29 cellular contexts compared by ENCODE assay signal in genomic region chr18:36031407-36031806, GRCh38. TPM values are rescaled to one million over a fixed set of nuclear protein-coding genes. Genes with fewer than 3 reads are reported as not detected.
DNase-seq lines count a peak whose midpoint lies in the region; ATAC-seq, FAIRE-seq and TF ChIP-seq lines count a peak whose summit lies in the region.
"Had no signal": no experiment of that assay in that cellular context is flagged by ENCODE, and none has a peak within 500 bp of the region (broad histone marks: within the 10 kb centered on the region; RNA-seq: fewer than 3 reads in every experiment).

No MANE protein-coding gene starts in this region.

- peaks cover 5% of the 10 kb centered on the region for H3K36me3 Mint-ChIP-seq in activated naive CD8-positive, alpha-beta T cell
- peaks cover 15% of the 10 kb centered on the region for H3K36me3 Mint-ChIP-seq in activated naive CD8-positive, alpha-beta T cell treated with anti-CD3 and anti-CD28 coated beads, Interleukin-2, amount 50 U/mL, for 24 hours (ENCODE audit: low read depth)
- H3K36me3 Mint-ChIP-seq in activated T-helper 17 cell treated with anti-CD3 and anti-CD28 coated beads, Interleukin-2, amount 50 U/mL, for 72 hours (ENCODE audit: low read depth): peaks cover 53% of the 10 kb centered on the region
- peaks cover 14 to 33% of the 10 kb centered on the region in 2 donors for H3K36me3 Mint-ChIP-seq in stimulated activated naive B cell treated with anti-CD40 and anti-IgM and Interleukin-4, amounts not matched to agents 10 μg/mL and 1 μg/mL and 100 μg/mL, for 72 hours

- no peak overlapping the region for H3K9ac ChIP-seq in kidney (ENCODE audit: low read length in 2 of 2)

- no peak overlapping the region for H3K27ac ChIP-seq in kidney (ENCODE audit: low read depth in 2 of 2, low read length in 2 of 2)
- H3K27ac ChIP-seq: A549, ascending aorta, dorsolateral prefrontal cortex, ovary, Peyer's patch, thoracic aorta, vagina had no signal

- no peak for ATAC-seq in activated naive CD8-positive, alpha-beta T cell treated with anti-CD3 and anti-CD28 coated beads, Interleukin-2, amount 50 U/mL, for 24 hours
- no peak for ATAC-seq in activated T-helper 17 cell treated with anti-CD3 and anti-CD28 coated beads, Interleukin-2, amount 50 U/mL, for 72 hours (replicated peaks)
- peak; percentile 72 to 79 for ATAC-seq in stimulated activated naive B cell treated with anti-CD40 and anti-IgM and Interleukin-4, amounts not matched to agents 10 μg/mL and 1 μg/mL and 100 μg/mL, for 72 hours (replicated peaks)
- ATAC-seq: A549; activated T-cell treated with anti-CD3 and anti-CD28 coated beads, Interleukin-2, amount 50 U/mL, for 72 hours; left cardiac atrium; right cardiac atrium; stimulated activated naive CD8-positive, alpha-beta T cell treated with anti-CD3 and anti-CD28 coated beads, Interleukin-15, Interleukin-2, amounts not matched to agents 100 U/mL and 50 U/mL, for 24 hours; T-cell had no signal

- peaks cover 0 to 3% of the 10 kb centered on the region in 2 donors for H3K36me3 ChIP-seq in kidney (ENCODE audit: control insufficient read depth in 1 of 2, insufficient read depth in 2 of 2, low read length in 2 of 2)
- H3K36me3 ChIP-seq: ovary, thoracic aorta had no signal

- intact Hi-C loops in kidney (cut with DNase I): no loop called here

- no peaks in the 10 kb centered on the region for H3K27me3 Mint-ChIP-seq in activated naive CD8-positive, alpha-beta T cell
- H3K27me3 Mint-ChIP-seq in activated naive CD8-positive, alpha-beta T cell treated with anti-CD3 and anti-CD28 coated beads, Interleukin-2, amount 50 U/mL, for 24 hours: no peaks in the 10 kb centered on the region
- H3K27me3 Mint-ChIP-seq in activated T-helper 17 cell treated with anti-CD3 and anti-CD28 coated beads, Interleukin-2, amount 50 U/mL, for 72 hours: no peaks in the 10 kb centered on the region
- H3K27me3 Mint-ChIP-seq in stimulated activated naive B cell treated with anti-CD40 and anti-IgM and Interleukin-4, amounts not matched to agents 10 μg/mL and 1 μg/mL and 100 μg/mL, for 72 hours: no peaks in the 10 kb centered on the region
- H3K27me3 Mint-ChIP-seq: activated naive CD4-positive, alpha-beta T cell treated with anti-CD3 and anti-CD28 coated beads, Interleukin-2, amount 10 ng/mL, durations not matched to agents 7 days and 5 days; T-cell had no signal

- peaks cover 0 to 4% of the 10 kb centered on the region in 2 donors for H3K4me1 ChIP-seq in kidney (ENCODE audit: control insufficient read depth in 1 of 2, insufficient read depth in 1 of 2, low read depth in 1 of 2, low read length in 2 of 2)
- H3K4me1 ChIP-seq: ascending aorta, Peyer's patch had no signal

- TF ChIP-seq CTCF in kidney (IDR thresholded peaks at IDR 0.05; ENCODE audit: borderline replicate concordance, extremely low read depth, insufficient read depth): no peak

- peak overlapping the region; percentile 46 for H3K27ac Mint-ChIP-seq in activated naive CD8-positive, alpha-beta T cell
- no peak overlapping the region for H3K27ac Mint-ChIP-seq in activated naive CD8-positive, alpha-beta T cell treated with anti-CD3 and anti-CD28 coated beads, Interleukin-2, amount 50 U/mL, for 24 hours
- H3K27ac Mint-ChIP-seq in activated T-helper 17 cell treated with anti-CD3 and anti-CD28 coated beads, Interleukin-2, amount 50 U/mL, for 72 hours: peak overlapping the region; percentile 0
- H3K27ac Mint-ChIP-seq in stimulated activated naive B cell treated with anti-CD40 and anti-IgM and Interleukin-4, amounts not matched to agents 10 μg/mL and 1 μg/mL and 100 μg/mL, for 72 hours: peak overlapping the region; percentile 74
- H3K27ac Mint-ChIP-seq: activated naive CD4-positive, alpha-beta T cell treated with anti-CD3 and anti-CD28 coated beads, Interleukin-2, amount 10 ng/mL, durations not matched to agents 7 days and 5 days; activated T-cell treated with anti-CD3 and anti-CD28 coated beads, Interleukin-2, amount 50 U/mL, for 72 hours had no signal

- peaks cover 34% of the 10 kb centered on the region for H3K4me1 Mint-ChIP-seq in activated naive CD8-positive, alpha-beta T cell (ENCODE audit: low read depth)
- H3K4me1 Mint-ChIP-seq in activated naive CD8-positive, alpha-beta T cell treated with anti-CD3 and anti-CD28 coated beads, Interleukin-2, amount 50 U/mL, for 24 hours: peaks cover 24% of the 10 kb centered on the region
- H3K4me1 Mint-ChIP-seq in activated T-helper 17 cell treated with anti-CD3 and anti-CD28 coated beads, Interleukin-2, amount 50 U/mL, for 72 hours: peaks cover 12% of the 10 kb centered on the region
- H3K4me1 Mint-ChIP-seq in stimulated activated naive B cell treated with anti-CD40 and anti-IgM and Interleukin-4, amounts not matched to agents 10 μg/mL and 1 μg/mL and 100 μg/mL, for 72 hours: peaks cover 24 to 38% of the 10 kb centered on the region in 2 donors

- DNase-seq in activated naive CD8-positive, alpha-beta T cell treated with anti-CD3 and anti-CD28 coated beads, Interleukin-2, amount 50 U/mL, for 24 hours: no peak
- DNase-seq in NOMO-1 treated with dmso at 0.1 percent for 144 hours (lab: John Stamatoyannopoulos, UW; ENCODE audit: unreplicated experiment) (peak; percentile 3), kidney (no peak), COLO668 (lab: John Stamatoyannopoulos, UW; ENCODE audit: unreplicated experiment) (no peak), DMS153 (lab: John Stamatoyannopoulos, UW) (no peak)
- no peak for DNase-seq in stimulated activated naive B cell treated with anti-CD40 and anti-IgM and Interleukin-4, amounts not matched to agents 10 μg/mL and 1 μg/mL and 100 μg/mL, for 72 hours
- DNase-seq: activated CD4-positive, alpha-beta T cell treated with anti-CD3 and anti-CD28 coated beads for 4 hours; activated CD8-positive, alpha-beta memory T cell treated with anti-CD3 and anti-CD28 coated beads for 24 hours; activated naive CD4-positive, alpha-beta T cell treated with anti-CD3 and anti-CD28 coated beads, Interleukin-2, amount 10 ng/mL, durations not matched to agents 7 days and 5 days; activated T-cell treated with anti-CD3 and anti-CD28 coated beads, Interleukin-2, amount 50 U/mL, for 72 hours; dorsolateral prefrontal cortex; glutamatergic neuron; IMR-90; left cardiac atrium; NCI-H1417 treated with DMSO at 0.1 percent for 48 hours; NCI-H446; ovary; Peyer's patch; right cardiac atrium; stimulated activated CD4-positive, alpha-beta T cell treated with anti-CD3 and anti-CD28 coated beads, Interleukin-4, amount 100 ng/mL, for 1 hour; stimulated activated naive CD8-positive, alpha-beta T cell treated with anti-CD3 and anti-CD28 coated beads, Interleukin-15, Interleukin-2, amounts not matched to agents 100 U/mL and 50 U/mL, for 24 hours; T-cell had no signal

- H3K4me3 ChIP-seq in kidney (ENCODE audit: low read length in 2 of 2): no peak overlapping the region
- H3K4me3 ChIP-seq: A549, ascending aorta, dorsolateral prefrontal cortex, ovary, Peyer's patch, thoracic aorta, vagina had no signal

- no peaks in the 10 kb centered on the region for H3K9me3 Mint-ChIP-seq in activated naive CD8-positive, alpha-beta T cell (ENCODE audit: low read depth)
- no peaks in the 10 kb centered on the region for H3K9me3 Mint-ChIP-seq in activated naive CD8-positive, alpha-beta T cell treated with anti-CD3 and anti-CD28 coated beads, Interleukin-2, amount 50 U/mL, for 24 hours
- no peaks in the 10 kb centered on the region for H3K9me3 Mint-ChIP-seq in activated T-helper 17 cell treated with anti-CD3 and anti-CD28 coated beads, Interleukin-2, amount 50 U/mL, for 72 hours
- no peaks in the 10 kb centered on the region for H3K9me3 Mint-ChIP-seq in stimulated activated naive B cell treated with anti-CD40 and anti-IgM and Interleukin-4, amounts not matched to agents 10 μg/mL and 1 μg/mL and 100 μg/mL, for 72 hours
- H3K9me3 Mint-ChIP-seq: activated naive CD4-positive, alpha-beta T cell treated with anti-CD3 and anti-CD28 coated beads, Interleukin-2, amount 10 ng/mL, durations not matched to agents 7 days and 5 days; activated T-cell treated with anti-CD3 and anti-CD28 coated beads, Interleukin-2, amount 50 U/mL, for 72 hours; T-cell had no signal

- H3K4me3 Mint-ChIP-seq in activated naive CD8-positive, alpha-beta T cell: no peak overlapping the region
- no peak overlapping the region for H3K4me3 Mint-ChIP-seq in activated naive CD8-positive, alpha-beta T cell treated with anti-CD3 and anti-CD28 coated beads, Interleukin-2, amount 50 U/mL, for 24 hours
- H3K4me3 Mint-ChIP-seq in activated T-helper 17 cell treated with anti-CD3 and anti-CD28 coated beads, Interleukin-2, amount 50 U/mL, for 72 hours: no peak overlapping the region
- peak overlapping the region; percentile 9 to 63 for H3K4me3 Mint-ChIP-seq in stimulated activated naive B cell treated with anti-CD40 and anti-IgM and Interleukin-4, amounts not matched to agents 10 μg/mL and 1 μg/mL and 100 μg/mL, for 72 hours
- H3K4me3 Mint-ChIP-seq: activated naive CD4-positive, alpha-beta T cell treated with anti-CD3 and anti-CD28 coated beads, Interleukin-2, amount 10 ng/mL, durations not matched to agents 7 days and 5 days; activated T-cell treated with anti-CD3 and anti-CD28 coated beads, Interleukin-2, amount 50 U/mL, for 72 hours; T-cell had no signal

- FAIRE-seq in kidney (lab: Jason Lieb, UNC): no peak
- FAIRE-seq: A549, TTC549 had no signal

- no peaks in the 10 kb centered on the region for H3K9me3 ChIP-seq in kidney (ENCODE audit: control insufficient read depth in 1 of 2, low read length in 2 of 2)
- H3K9me3 ChIP-seq: A549, ascending aorta, ovary, Peyer's patch, thoracic aorta, vagina had no signal

RNA-seq across cellular contexts. Expression of gene RPRD1A, which starts 36.0 kb away (rescaled TPM):
- total RNA-seq in activated T-helper 17 cell treated with anti-CD3 and anti-CD28 coated beads, Interleukin-2, amount 50 U/mL, for 72 hours: 10 to 100 TPM; 16.3 to 28.9 TPM
- 42.4 TPM for total RNA-seq in kidney
- polyA plus RNA-seq in kidney (ENCODE audit: insufficient read depth, low read depth, low replicate concordance): 25.9 TPM

Comparison
In these comparisons a context has a peak if more than half of its experiments do, and no peak if none do; other contexts are left out.
1. H3K4me3 Mint-ChIP-seq: peak in stimulated activated naive B cell treated with anti-CD40 and anti-IgM and Interleukin-4, amounts not matched to agents 10 μg/mL and 1 μg/mL and 100 μg/mL, for 72 hours (2 of 2); none in activated naive CD8-positive, alpha-beta T cell (single experiment), activated naive CD8-positive, alpha-beta T cell treated with anti-CD3 and anti-CD28 coated beads, Interleukin-2, amount 50 U/mL, for 24 hours (single experiment) and activated T-helper 17 cell treated with anti-CD3 and anti-CD28 coated beads, Interleukin-2, amount 50 U/mL, for 72 hours (single experiment).
2. ATAC-seq: peak in stimulated activated naive B cell treated with anti-CD40 and anti-IgM and Interleukin-4, amounts not matched to agents 10 μg/mL and 1 μg/mL and 100 μg/mL, for 72 hours (2 of 2); none in activated naive CD8-positive, alpha-beta T cell treated with anti-CD3 and anti-CD28 coated beads, Interleukin-2, amount 50 U/mL, for 24 hours (single experiment) and activated T-helper 17 cell treated with anti-CD3 and anti-CD28 coated beads, Interleukin-2, amount 50 U/mL, for 72 hours (single experiment).